ENCODE assay signal across 13 cellular contexts in genomic region chr3:195407511-195408409, GRCh38. TPM values are rescaled to one million over a fixed set of nuclear protein-coding genes. Genes with fewer than 3 reads are reported as not detected.
DNase-seq lines count a peak whose midpoint lies in the region; ATAC-seq lines count a peak whose summit lies in the region.
"Had no signal": no experiment of that assay in that cellular context is flagged by ENCODE, and none has a peak within 500 bp of the region (broad histone marks: within the 10 kb centered on the region; RNA-seq: fewer than 3 reads in every experiment).

No MANE protein-coding gene starts in this region.

- H3K27ac Mint-ChIP-seq in T-helper 2 cell treated with Interferon-gamma antibody and Interleukin-4, amounts not matched to agents 5 μg/mL and 100 μg/mL, for 36 hours = peak overlapping the region; percentile 87

- peak; percentile 20 for ATAC-seq in esophagus mucosa
- no peak for ATAC-seq in HG03097 (IDR thresholded peaks at IDR 0.05; ENCODE audit: low FRiP score, unreplicated experiment)
- no peak for ATAC-seq in HG03439 (IDR thresholded peaks at IDR 0.05; ENCODE audit: unreplicated experiment)
- ATAC-seq: T-helper 17 cell had no signal

- peak; percentile 16 for DNase-seq in stimulated activated CD4-positive, alpha-beta T cell treated with anti-CD3 and anti-CD28 coated beads, Interleukin-15, amount 100 ng/mL, for 24 hours
- no peak for DNase-seq in stimulated activated CD4-positive, alpha-beta T cell treated with anti-CD3 and anti-CD28 coated beads, Interleukin-1b, Interleukin-23, amount 100 ng/mL, for 48 hours
- DNase-seq in T-helper 2 cell treated with Interferon-gamma antibody and Interleukin-4, amounts not matched to agents 5 μg/mL and 100 μg/mL, for 36 hours (ENCODE audit: low spot score) = peak; percentile 8
- DNase-seq in hypothalamus (lab: John Stamatoyannopoulos, UW) (no peak), NCI-H187 (lab: John Stamatoyannopoulos, UW) (no peak)
- DNase-seq: dorsolateral prefrontal cortex, NCI-H1436, SHP77, stomach, T-helper 17 cell had no signal

- H3K36me3 Mint-ChIP-seq in T-helper 2 cell treated with Interferon-gamma antibody and Interleukin-4, amounts not matched to agents 5 μg/mL and 100 μg/mL, for 36 hours (ENCODE audit: low read depth) = peaks cover 39% of the 10 kb centered on the region

- H3K9me3 Mint-ChIP-seq in T-helper 2 cell treated with Interferon-gamma antibody and Interleukin-4, amounts not matched to agents 5 μg/mL and 100 μg/mL, for 36 hours = peaks cover 21% of the 10 kb centered on the region

- no peaks in the 10 kb centered on the region for H3K27me3 Mint-ChIP-seq in T-helper 2 cell treated with Interferon-gamma antibody and Interleukin-4, amounts not matched to agents 5 μg/mL and 100 μg/mL, for 36 hours (ENCODE audit: low read depth)
- H3K27me3 Mint-ChIP-seq: T-helper 17 cell had no signal

- H3K4me3 Mint-ChIP-seq in T-helper 2 cell treated with Interferon-gamma antibody and Interleukin-4, amounts not matched to agents 5 μg/mL and 100 μg/mL, for 36 hours = peak overlapping the region; percentile 70
- H3K4me3 Mint-ChIP-seq: T-helper 17 cell had no signal

- peaks cover 32% of the 10 kb centered on the region for H3K4me1 Mint-ChIP-seq in T-helper 2 cell treated with Interferon-gamma antibody and Interleukin-4, amounts not matched to agents 5 μg/mL and 100 μg/mL, for 36 hours (ENCODE audit: low read depth)

RNA-seq across cellular contexts. Expression of gene ACAP2, which starts 35.1 kb away (rescaled TPM):
- total RNA-seq in esophagus mucosa = 43.4 TPM

Comparison
In these comparisons a context has a peak if more than half of its experiments do, and no peak if none do; other contexts are left out.
1. DNase-seq: peak in stimulated activated CD4-positive, alpha-beta T cell treated with anti-CD3 and anti-CD28 coated beads, Interleukin-15, amount 100 ng/mL, for 24 hours (single experiment) and T-helper 2 cell treated with Interferon-gamma antibody and Interleukin-4, amounts not matched to agents 5 μg/mL and 100 μg/mL, for 36 hours (single experiment); none in stimulated activated CD4-positive, alpha-beta T cell treated with anti-CD3 and anti-CD28 coated beads, Interleukin-1b, Interleukin-23, amount 100 ng/mL, for 48 hours (single experiment), hypothalamus (0 of 51) and NCI-H187 (0 of 2).